In the genomic region with DNA sequence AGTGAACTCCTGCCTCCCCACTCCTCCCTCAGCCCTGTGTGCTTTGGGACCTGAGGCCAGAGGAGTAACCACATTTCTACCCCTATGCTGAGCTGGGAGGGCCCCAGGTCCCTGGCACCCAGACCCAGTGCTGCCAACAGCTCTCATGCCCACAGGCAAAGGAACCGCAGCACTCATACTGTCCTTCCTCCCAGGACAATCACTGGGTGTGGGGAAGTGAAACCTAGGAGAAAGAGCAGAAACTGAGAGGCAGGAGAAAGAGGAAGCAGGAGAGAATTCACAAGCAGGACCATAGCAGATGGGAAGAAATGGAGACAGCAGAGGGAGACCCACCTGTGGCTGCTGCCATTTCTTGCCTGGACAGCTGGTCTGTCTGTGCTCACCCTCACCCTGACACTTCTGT, we compare ENCODE assay signal across 8 cellular contexts. TPM values are rescaled to one million over a fixed set of nuclear protein-coding genes. Genes with fewer than 3 reads are reported as not detected.
DNase-seq lines count a peak whose midpoint lies in the region; ATAC-seq and TF ChIP-seq lines count a peak whose summit lies in the region.
"Had no signal": no experiment of that assay in that cellular context is flagged by ENCODE, and none has a peak within 500 bp of the region (broad histone marks: within the 10 kb centered on the region; RNA-seq: fewer than 3 reads in every experiment).

No MANE protein-coding gene starts in this region.

- 35 to 38% methylated on average over 1 of the region's 1 CpG for WGBS in sigmoid colon, 2 donors

- no peak for TF ChIP-seq EP300 in sigmoid colon (IDR thresholded peaks at IDR 0.05)

- TF ChIP-seq CTCF in HCT116 (IDR thresholded peaks at IDR 0.05 in 2 of 3, conservative IDR thresholded peaks at IDR 0.05 in 1 of 3; ENCODE audit: borderline replicate concordance in 1 of 3, insufficient read depth in 1 of 3, low read depth in 2 of 3, low read length in 2 of 3) (no peak), OCI-LY1 (IDR thresholded peaks at IDR 0.05; ENCODE audit: low read length) (no peak), endothelial cell (IDR thresholded peaks at IDR 0.05; ENCODE audit: unreplicated experiment) (no peak), sigmoid colon (IDR thresholded peaks at IDR 0.05) (no peak), ascending aorta (IDR thresholded peaks at IDR 0.05) (no peak)

- POLR2A ChIA-PET in HCT116 (lab: Charles Lee): no interaction called here

- peaks cover 28% of the 10 kb centered on the region for H3K27me3 Mint-ChIP-seq in endothelial cell (ENCODE audit: unreplicated experiment)

- TF ChIP-seq POLR2A in HCT116 (IDR thresholded peaks at IDR 0.05; ENCODE audit: borderline replicate concordance, extremely low read depth, insufficient read depth, insufficient read length) (no peak), sigmoid colon (IDR thresholded peaks at IDR 0.05) (no peak)

- 0 out of 2 replicates have a peak, but pooled peaks cover 4% of the 10 kb centered on the region for H3F3A ChIP-seq in OCI-LY1 (ENCODE audit: insufficient read depth, low read length)

- H3K4me1 Mint-ChIP-seq in endothelial cell (ENCODE audit: unreplicated experiment): peaks cover 62% of the 10 kb centered on the region

- H2AFZ ChIP-seq in HCT116 (ENCODE audit: low read depth, low read length, poor library complexity, severe bottlenecking): no peak overlapping the region
- H2AFZ ChIP-seq in OCI-LY1 (ENCODE audit: low read length): no peak overlapping the region

- ATAC-seq in HCT116: no peak

- no TSS peak for BruUV-seq in HCT116 (replicated peaks; lab: Mats Ljungman, UMichigan)

- H3K9me3 Mint-ChIP-seq in endothelial cell (ENCODE audit: unreplicated experiment): no peaks in the 10 kb centered on the region

- peak overlapping the region; percentile 17 for H3K27ac ChIP-seq in HCT116 (ENCODE audit: low read depth, low read length)
- peak overlapping the region; percentile 85 for H3K27ac ChIP-seq in OCI-LY1 (ENCODE audit: low read depth, low read length, poor library complexity, severe bottlenecking)
- peak overlapping the region in 3 of 4 donors; percentile 66 to 90 (median 87) for H3K27ac ChIP-seq in sigmoid colon
- peak overlapping the region in 1 of 2 donors; percentile 97 for H3K27ac ChIP-seq in ascending aorta

- H3K9me2 ChIP-seq in HCT116 (ENCODE audit: insufficient read depth) (no peaks in the 10 kb centered on the region), OCI-LY1 (ENCODE audit: low read depth, low read length) (no peaks in the 10 kb centered on the region)

- peaks cover 0 to 6% of the 10 kb centered on the region in 2 experiments; a peak in 1 of 4 replicates for H3K36me3 ChIP-seq in HCT116 (ENCODE audit: control insufficient read depth in 1 of 2, insufficient read depth in 2 of 2, low read length in 2 of 2)
- peaks cover 35% of the 10 kb centered on the region for H3K36me3 ChIP-seq in OCI-LY1 (ENCODE audit: insufficient read depth, low read length)
- peaks cover 0 to 39% (median 16%) of the 10 kb centered on the region in 4 donors for H3K36me3 ChIP-seq in sigmoid colon
- peaks cover 23 to 41% of the 10 kb centered on the region in 2 donors for H3K36me3 ChIP-seq in ascending aorta

- no peaks in the 10 kb centered on the region for H3K79me2 ChIP-seq in HCT116 (ENCODE audit: insufficient read depth, low read length)
- no peaks in the 10 kb centered on the region for H3K79me2 ChIP-seq in OCI-LY1 (ENCODE audit: insufficient read depth, low read length)

- no peak overlapping the region for H3K4me3 Mint-ChIP-seq in endothelial cell (ENCODE audit: unreplicated experiment)

- RAD21 ChIA-PET in HCT116 (lab: Charles Lee; ENCODE audit: low non-redundant PET in 1 of 2, low total read pairs in 2 of 2, uncharacterized antibody in 2 of 2, unreplicated experiment in 2 of 2): interaction anchor here in 1 of 2 experiments (0.8 kb wide), 1 partner anchor 10 kb away, joined by 3 read pairs; no protein-coding TSS in a partner anchor

- H3K4me1 ChIP-seq in HCT116 (ENCODE audit: control insufficient read depth in 1 of 2, insufficient read depth in 2 of 2, low read length in 2 of 2) (peaks cover 8 to 24% of the 10 kb centered on the region in 2 experiments; a peak in 3 of 4 replicates), OCI-LY1 (ENCODE audit: insufficient read depth, low read length, severe bottlenecking) (peaks cover 37% of the 10 kb centered on the region), sigmoid colon (peaks cover 0 to 43% (median 34%) of the 10 kb centered on the region in 4 donors), ascending aorta (peaks cover 22 to 40% of the 10 kb centered on the region in 2 donors)

- H4K20me1 ChIP-seq in HCT116 (ENCODE audit: insufficient read depth): no peaks in the 10 kb centered on the region
- no peaks in the 10 kb centered on the region for H4K20me1 ChIP-seq in OCI-LY1 (ENCODE audit: insufficient read depth, low read length)

- H3K27me3 ChIP-seq in HCT116 (ENCODE audit: insufficient read depth, low read length): no peaks in the 10 kb centered on the region
- H3K27me3 ChIP-seq in OCI-LY1 (ENCODE audit: insufficient read depth, low read length): no peaks in the 10 kb centered on the region
- H3K27me3 ChIP-seq in sigmoid colon: no peaks in the 10 kb centered on the region
- no peaks in the 10 kb centered on the region for H3K27me3 ChIP-seq in ascending aorta

- no peak for DNase-seq in HCT116 (ENCODE audit: low read depth, low spot score)
- no peak for DNase-seq in endothelial cell (ENCODE audit: low spot score)
- DNase-seq in sigmoid colon: no peak
- DNase-seq in NCI-H2196 (lab: John Stamatoyannopoulos, UW; ENCODE audit: unreplicated experiment): no peak
- no peak for DNase-seq in ascending aorta (ENCODE audit: low spot score in 2 of 2)
- DNase-seq in LoVo (ENCODE audit: low spot score): no peak
- DNase-seq: dorsolateral prefrontal cortex had no signal

- H3K9me3 ChIP-seq in HCT116 (ENCODE audit: control insufficient read depth in 1 of 2, insufficient read depth in 1 of 2, low read depth in 1 of 2, low read length in 2 of 2) (no peaks in the 10 kb centered on the region), OCI-LY1 (ENCODE audit: low read length) (no peaks in the 10 kb centered on the region), sigmoid colon (no peaks in the 10 kb centered on the region), ascending aorta (no peaks in the 10 kb centered on the region)

- H3K9ac ChIP-seq in HCT116 (ENCODE audit: low read length) (no peak overlapping the region), OCI-LY1 (ENCODE audit: low read length) (peak overlapping the region; percentile 71; the same call in 1 of the 2 replicates)

- H3K4me2 ChIP-seq in HCT116 (ENCODE audit: low read length): no peak overlapping the region
- H3K4me2 ChIP-seq in OCI-LY1 (ENCODE audit: low read length): peak overlapping the region; percentile 75; the same call in 1 of the 2 replicates

- H3K27ac Mint-ChIP-seq in endothelial cell (ENCODE audit: unreplicated experiment): peak overlapping the region; percentile 80

- H3K36me3 Mint-ChIP-seq in endothelial cell (ENCODE audit: low read depth, unreplicated experiment): peaks cover 52% of the 10 kb centered on the region

- H3K4me3 ChIP-seq in HCT116 (replicated peaks in 1 of 2; ENCODE audit: low read depth in 1 of 2, low read length in 2 of 2) (no peak overlapping the region), OCI-LY1 (ENCODE audit: low read depth, low read length, poor library complexity, severe bottlenecking) (peak overlapping the region; percentile 56), sigmoid colon (no peak overlapping the region), ascending aorta (no peak overlapping the region)

- CTCF ChIA-PET in HCT116 (lab: Charles Lee): no interaction called here

- TF ChIP-seq RAD21 in HCT116 (IDR thresholded peaks at IDR 0.05; ENCODE audit: low read depth): no peak

- intact Hi-C loops in HCT116 (cut with micrococcal nuclease): no loop called here
- intact Hi-C loops in sigmoid colon (cut with DNase I): no loop called here
- intact Hi-C loops in ascending aorta (cut with DNase I): no loop called here

TF ChIP-seq in HCT116, 20 proteins besides CTCF, POLR2A, EP300 and RAD21:
- TF ChIP-seq CBX3 (IDR thresholded peaks at IDR 0.05; ENCODE audit: low read depth) (no peak), EZH2 (IDR thresholded peaks at IDR 0.05) (no peak), SIN3A (IDR thresholded peaks at IDR 0.05; ENCODE audit: low read depth) (no peak), ZNF274 (IDR thresholded peaks at IDR 0.05; ENCODE audit: low read depth, low read length) (no peak), ELF1 (IDR thresholded peaks at IDR 0.05; ENCODE audit: borderline replicate concordance, low read depth) (no peak), EGR1 (IDR thresholded peaks at IDR 0.05; ENCODE audit: low read depth) (no peak)

RNA-seq across cellular contexts. Expression of a gene that starts 18.8 kb away (rescaled TPM):
- total RNA-seq in HCT116 (2021; ENCODE audit: unreplicated experiment) (23.0 TPM), endothelial cell (ENCODE audit: unreplicated experiment) (28.6 TPM), sigmoid colon (10 to 100 TPM in 1 of 4 donors, 1 to 10 TPM in 3; 8.7 to 16.6 (median 9.2) TPM), ascending aorta (18.4 TPM)
- polyA plus RNA-seq in HCT116 (2012): 19.4 and 21.3 TPM in 2 replicates
- 10 to 100 TPM; 11.3 to 23.1 (median 15.6) TPM for polyA plus RNA-seq in sigmoid colon

RNA-seq across cellular contexts. Expression of a gene that starts 24.9 kb away (rescaled TPM):
- 54.6 TPM for total RNA-seq in HCT116 (2021; ENCODE audit: unreplicated experiment)
- polyA plus RNA-seq in HCT116 (2012): 45.7 and 49.9 TPM in 2 replicates
- 193 TPM for total RNA-seq in endothelial cell (ENCODE audit: unreplicated experiment)
- 10 to 100 TPM; 16.4 to 27.1 (median 18.1) TPM for total RNA-seq in sigmoid colon
- polyA plus RNA-seq in sigmoid colon: 10 to 100 TPM in 1 of 3 donors, 1 to 10 TPM in 2; 6.5 to 25.0 (median 7.2) TPM
- 103 TPM for total RNA-seq in ascending aorta

RNA-seq across cellular contexts. Expression of a gene that starts 35.1 kb away (rescaled TPM):
- total RNA-seq in HCT116 (2021; ENCODE audit: unreplicated experiment): 7.3 TPM
- polyA plus RNA-seq in HCT116 (2012): 9.7 and 11.1 TPM in 2 replicates
- total RNA-seq in endothelial cell (ENCODE audit: unreplicated experiment): 6.8 TPM
- total RNA-seq in sigmoid colon: 10 to 100 TPM in 3 of 4 donors, 1 to 10 TPM in 1; 7.5 to 14.5 (median 13.6) TPM
- polyA plus RNA-seq in sigmoid colon: 10 to 100 TPM in 1 of 3 donors, 1 to 10 TPM in 2; 7.2 to 10.1 (median 8.4) TPM
- 17.5 TPM for total RNA-seq in ascending aorta

RNA-seq across cellular contexts. Expression of a gene that starts 47.5 kb away (rescaled TPM):
- 4.4 TPM for total RNA-seq in HCT116 (2021; ENCODE audit: unreplicated experiment)
- polyA plus RNA-seq in HCT116 (2012): 6.8 and 6.9 TPM in 2 replicates
- 7.6 TPM for total RNA-seq in endothelial cell (ENCODE audit: unreplicated experiment)
- 10 to 100 TPM; 13.6 to 47.1 (median 22.6) TPM for total RNA-seq in sigmoid colon
- polyA plus RNA-seq in sigmoid colon: 1 to 10 TPM in 2 of 3 donors, under 1 TPM in 1; 0.46 to 9.6 (median 5.8) TPM
- total RNA-seq in ascending aorta: 14.2 TPM
